In the genomic region with DNA sequence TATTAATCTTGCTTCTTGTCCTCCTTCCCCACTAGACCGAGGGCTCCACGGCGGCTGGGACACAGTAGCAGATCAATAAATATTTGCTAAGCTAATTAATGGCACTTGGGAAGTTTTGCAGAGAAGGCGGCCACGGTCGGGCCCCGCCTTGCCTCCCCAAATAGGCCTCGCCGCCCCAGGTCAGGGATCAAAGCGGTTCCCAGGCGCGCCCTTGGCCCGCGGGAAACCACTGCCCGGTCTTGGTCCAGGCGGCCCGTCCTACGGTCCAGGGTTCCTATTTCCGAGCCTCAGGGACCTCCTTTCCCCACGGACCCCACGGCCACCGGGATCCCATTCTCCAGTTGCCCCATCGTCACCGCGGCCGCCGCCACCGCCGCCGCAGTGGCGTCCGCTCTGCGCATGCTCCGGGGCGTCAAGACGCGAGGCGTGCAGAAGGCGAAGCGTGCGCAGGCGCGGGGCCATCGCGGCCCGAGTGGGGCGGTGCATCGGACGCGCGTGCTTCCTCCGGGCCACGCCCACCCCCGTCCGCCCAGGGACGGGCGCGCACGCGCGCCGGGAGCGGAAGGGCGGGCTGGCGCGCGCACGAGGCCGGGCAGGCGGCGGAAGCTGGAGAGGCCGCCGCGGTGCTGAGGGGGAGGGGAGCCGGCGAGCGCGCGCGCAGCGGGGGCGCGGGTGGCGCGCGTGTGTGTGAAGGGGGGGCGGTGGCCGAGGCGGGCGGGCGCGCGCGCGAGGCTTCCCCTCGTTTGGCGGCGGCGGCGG, we compare ENCODE assay signal across 8 cellular contexts. TPM values are rescaled to one million over a fixed set of nuclear protein-coding genes. Genes with fewer than 3 reads are reported as not detected.
A peak's percentile ranks its signal among the peaks of the same experiment; 100 is the strongest.
DNase-seq lines count a peak whose midpoint lies in the region; ATAC-seq, FAIRE-seq and TF ChIP-seq lines count a peak whose summit lies in the region.

A gene (plus strand): TSS at position 717 of the 759 bp plus-strand sequence. CDS start 23,122 bp downstream, outside the sequence.

- peaks cover 10% of the 10 kb centered on the region; the same call in 1 of the 3 replicates for H3K4me1 ChIP-seq in A549
- H3K4me1 ChIP-seq in iPS-18a (ENCODE audit: control insufficient read depth, low read depth, low read length), result peaks cover 5% of the 10 kb centered on the region
- peaks cover 28% of the 10 kb centered on the region for H3K4me1 ChIP-seq in skeletal muscle satellite cell (ENCODE audit: control insufficient read depth, insufficient read depth, low read length)

- in situ Hi-C loops in T47D (cut with HindIII; ENCODE audit: low pct_unique_long_range_greater_than_20kb, low sequenced_read_pairs), result no loop called here

- TF ChIP-seq RAD21 in A549 (conservative IDR thresholded peaks at IDR 0.05 in 1 of 2, IDR thresholded peaks at IDR 0.05 in 1 of 2), result no peak

- no peaks in the 10 kb centered on the region for H3K9me3 ChIP-seq in A549
- no peaks in the 10 kb centered on the region for H3K9me3 ChIP-seq in iPS-18a (ENCODE audit: control insufficient read depth, low read depth, low read length)
- no peaks in the 10 kb centered on the region for H3K9me3 ChIP-seq in skeletal muscle satellite cell (replicated peaks; ENCODE audit: low read length)

- H3K4me2 ChIP-seq in A549 (peak within 1 kb of the TSS; percentile 92), skeletal muscle satellite cell (ENCODE audit: low read length) (peak within 1 kb of the TSS; percentile 98)

- H3K9ac ChIP-seq in iPS-18a (ENCODE audit: low read length) (peak within 1 kb of the TSS; percentile 94), skeletal muscle satellite cell (ENCODE audit: low read depth, low read length) (peak within 1 kb of the TSS; percentile 98)

- peak; percentile 89 for ATAC-seq in A549
- peak; percentile 74 for ATAC-seq in GM18868 (IDR thresholded peaks at IDR 0.05; ENCODE audit: unreplicated experiment)
- ATAC-seq in HG03135 (IDR thresholded peaks at IDR 0.05; ENCODE audit: unreplicated experiment), result peak; percentile 71

- CTCF ChIA-PET in A549 (lab: Yijun Ruan, JAX), result interaction anchor here (1.5 to 2.5 kb wide), 2 partner anchors 21 to 24 kb away, joined by 3 to 11 read pairs; no protein-coding TSS in a partner anchor

- H3K27me3 ChIP-seq in iPS-18a (ENCODE audit: control insufficient read depth, insufficient read depth, low read length) (no peaks in the 10 kb centered on the region), skeletal muscle satellite cell (ENCODE audit: control insufficient read depth, insufficient read depth, low read length) (no peaks in the 10 kb centered on the region)

- peak; percentile 87 for TF ChIP-seq POLR2A in A549 (IDR thresholded peaks at IDR 0.05; ENCODE audit: low read length)

- no peak for FAIRE-seq in A549 (lab: Jason Lieb, UNC)

- DNase-seq in A549 (ENCODE audit: low read depth in 1 of 2, low spot score in 1 of 2), result peak; percentile 86 to 95
- peak; percentile 96 for DNase-seq in NCI-H2196 treated with DMSO at 0.1 percent for 48 hours (lab: John Stamatoyannopoulos, UW; ENCODE audit: unreplicated experiment)
- DNase-seq in T47D (ENCODE audit: low read depth in 1 of 2, low spot score in 1 of 2), result peak; percentile 92 to 96

- WGBS in A549 (ENCODE audit: missing lambda C conversion rate), result no CpG with 5 or more reads among the region's 100 CpGs

- no peak for TF ChIP-seq EP300 in A549 (IDR thresholded peaks at IDR 0.05)

- POLR2A ChIA-PET in A549 (lab: Yijun Ruan, JAX), result interaction anchor here (0.6 to 1.6 kb wide), 4 partner anchors 13 to 28 kb away, joined by 3 to 6 read pairs (median 5); no protein-coding TSS in a partner anchor

- peak within 1 kb of the TSS; percentile 94 for H3K4me3 ChIP-seq in A549
- peak within 1 kb of the TSS; percentile 93 for H3K4me3 ChIP-seq in iPS-18a (ENCODE audit: low read length)
- H3K4me3 ChIP-seq in skeletal muscle satellite cell (ENCODE audit: low read length), result peak within 1 kb of the TSS; percentile 98

- H3K27ac ChIP-seq in A549 (peak within 1 kb of the TSS; percentile 99), VCaP (peak within 1 kb of the TSS; percentile 89), iPS-18a (ENCODE audit: low read length) (peak within 1 kb of the TSS; percentile 64)

- TF ChIP-seq CTCF in A549 (IDR thresholded peaks at IDR 0.05) (no peak), VCaP (conservative IDR thresholded peaks at IDR 0.05) (no peak)

- H3K36me3 ChIP-seq in iPS-18a (ENCODE audit: control insufficient read depth, low read depth, low read length) (no peaks in the 10 kb centered on the region), skeletal muscle satellite cell (ENCODE audit: insufficient read depth, low read length) (no peaks in the 10 kb centered on the region)

TF ChIP-seq in A549, 52 proteins besides CTCF, POLR2A, EP300 and RAD21:
- peak; percentile 39; the same call in 1 of the 2 replicates for TF ChIP-seq NPAS2 (CRISPR knock-in tag; IDR thresholded peaks at IDR 0.05; ENCODE audit: borderline replicate concordance)
- TF ChIP-seq FOSB (CRISPR knock-in tag; IDR thresholded peaks at IDR 0.05), result no peak
- 0 out of 2 replicates have a peak, but pooled peaks have one; percentile 49 for TF ChIP-seq ZSCAN20 (CRISPR knock-in tag; IDR thresholded peaks at IDR 0.05)
- TF ChIP-seq, protein P1, sequence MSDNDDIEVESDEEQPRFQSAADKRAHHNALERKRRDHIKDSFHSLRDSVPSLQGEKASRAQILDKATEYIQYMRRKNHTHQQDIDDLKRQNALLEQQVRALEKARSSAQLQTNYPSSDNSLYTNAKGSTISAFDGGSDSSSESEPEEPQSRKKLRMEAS (IDR thresholded peaks at IDR 0.05), result peak; percentile 60
- TF ChIP-seq MYC (IDR thresholded peaks at IDR 0.05; ENCODE audit: borderline replicate concordance, low read length), result peak; percentile 95
- TF ChIP-seq, protein P2, sequence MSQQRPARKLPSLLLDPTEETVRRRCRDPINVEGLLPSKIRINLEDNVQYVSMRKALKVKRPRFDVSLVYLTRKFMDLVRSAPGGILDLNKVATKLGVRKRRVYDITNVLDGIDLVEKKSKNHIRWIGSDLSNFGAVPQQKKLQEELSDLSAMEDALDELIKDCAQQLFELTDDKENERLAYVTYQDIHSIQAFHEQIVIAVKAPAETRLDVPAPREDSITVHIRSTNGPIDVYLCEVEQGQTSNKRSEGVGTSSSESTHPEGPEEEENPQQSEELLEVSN (IDR thresholded peaks at IDR 0.05; ENCODE audit: borderline replicate concordance, low read depth), result peak; percentile 58
- TF ChIP-seq CBX8 (IDR thresholded peaks at IDR 0.05), result no peak
- TF ChIP-seq PHF8 (IDR thresholded peaks at IDR 0.05; ENCODE audit: borderline replicate concordance, low read depth), result peak; percentile 84
- TF ChIP-seq, protein P3, sequence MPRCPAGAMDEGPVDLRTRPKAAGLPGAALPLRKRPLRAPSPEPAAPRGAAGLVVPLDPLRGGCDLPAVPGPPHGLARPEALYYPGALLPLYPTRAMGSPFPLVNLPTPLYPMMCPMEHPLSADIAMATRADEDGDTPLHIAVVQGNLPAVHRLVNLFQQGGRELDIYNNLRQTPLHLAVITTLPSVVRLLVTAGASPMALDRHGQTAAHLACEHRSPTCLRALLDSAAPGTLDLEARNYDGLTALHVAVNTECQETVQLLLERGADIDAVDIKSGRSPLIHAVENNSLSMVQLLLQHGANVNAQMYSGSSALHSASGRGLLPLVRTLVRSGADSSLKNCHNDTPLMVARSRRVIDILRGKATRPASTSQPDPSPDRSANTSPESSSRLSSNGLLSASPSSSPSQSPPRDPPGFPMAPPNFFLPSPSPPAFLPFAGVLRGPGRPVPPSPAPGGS (IDR thresholded peaks at IDR 0.05), result peak; percentile 38; the same call in 1 of the 3 replicates
- TF ChIP-seq ZNF302 (CRISPR knock-in tag; IDR thresholded peaks at IDR 0.05), result no peak
- TF ChIP-seq HOXB5 (CRISPR knock-in tag; IDR thresholded peaks at IDR 0.05), result 0 out of 2 replicates have a peak, but pooled peaks have one; percentile 40
- peak in 1 of 2 experiments; percentile 74; a peak in 2 of 5 replicates for TF ChIP-seq JUN (IDR thresholded peaks at IDR 0.05)
TF ChIP-seq in A549: peak in this region for 9.

RNA-seq across cellular contexts. Expression of the gene that starts here (rescaled TPM):
- polyA plus RNA-seq in A549 (2011; rRNA removed) (8.1 and 10.8 TPM in 2 replicates), A549 (2017; fragmentation: RNase III; extraction: RNeasy Plus Mini Kit Qiagen cat#74134 plus additional on column Dnase treatment) (11.9 to 14.1 TPM (median 13.1 TPM) in 3 replicates)
- polyA plus RNA-seq in A549 (2012; cell fraction: cytosol; rRNA removed), result 16.3 and 18.3 TPM in 2 replicates
- 54.9 and 62.3 TPM in 2 replicates for polyA plus RNA-seq in A549 (2012; cell fraction: nucleus; rRNA removed)
- 16.9 and 23.2 TPM in 2 replicates for polyA minus RNA-seq in A549 (2011; rRNA and poly(A)+ RNA removed)
- 81.4 and 81.5 TPM in 2 replicates for total RNA-seq in skeletal muscle satellite cell (2012; rRNA removed)

Comparison
In these comparisons a context has a peak if more than half of its experiments do, and no peak if none do; other contexts are left out.
1. Peak in every context shown above with its lines: DNase-seq, ATAC-seq, H3K4me3 ChIP-seq and H3K27ac ChIP-seq.